21 cellular contexts compared by ENCODE assay signal in genomic region chr5:90899014-90899604, GRCh38.
"Had no signal": no experiment of that assay in that cellular context is flagged by ENCODE, and none has a peak within 500 bp of the region (broad histone marks: within the 10 kb centered on the region; RNA-seq: fewer than 3 reads in every experiment).

No MANE protein-coding gene starts in this region.

- H3K27ac Mint-ChIP-seq: activated CD4-positive, alpha-beta memory T cell treated with anti-CD3 and anti-CD28 coated beads, Interleukin-2, amount 10 ng/mL, durations not matched to agents 7 days and 5 days; activated CD4-positive, alpha-beta T cell treated with anti-CD3 and anti-CD28 coated beads for 36 hours; activated naive CD8-positive, alpha-beta T cell treated with anti-CD3 and anti-CD28 coated beads, Interleukin-2, amount 10 ng/mL, durations not matched to agents 7 days and 5 days; activated T-cell treated with anti-CD3 and anti-CD28 coated beads, Interleukin-2, amount 50 U/mL, for 72 hours; mesothelial cell of epicardium; stimulated activated naive B cell treated with anti-CD40 and anti-IgM and Interleukin-4, amounts not matched to agents 10 μg/mL and 1 μg/mL and 100 μg/mL, for 72 hours; T-cell; type B pancreatic cell had no signal

- H3K4me3 Mint-ChIP-seq: activated CD4-positive, alpha-beta memory T cell treated with anti-CD3 and anti-CD28 coated beads, Interleukin-2, amount 10 ng/mL, durations not matched to agents 7 days and 5 days; activated CD4-positive, alpha-beta T cell treated with anti-CD3 and anti-CD28 coated beads for 36 hours; activated naive CD8-positive, alpha-beta T cell treated with anti-CD3 and anti-CD28 coated beads, Interleukin-2, amount 10 ng/mL, durations not matched to agents 7 days and 5 days; activated T-cell treated with anti-CD3 and anti-CD28 coated beads, Interleukin-2, amount 50 U/mL, for 72 hours; mesothelial cell of epicardium; naive B cell; stimulated activated naive B cell treated with anti-CD40 and anti-IgM and Interleukin-4, amounts not matched to agents 10 μg/mL and 1 μg/mL and 100 μg/mL, for 72 hours; T-cell; type B pancreatic cell had no signal

- ATAC-seq: left ventricle myocardium superior; right cardiac atrium; stimulated activated naive B cell treated with anti-CD40 and anti-IgM and Interleukin-4, amounts not matched to agents 10 μg/mL and 1 μg/mL and 100 μg/mL, for 72 hours; T-cell had no signal

- H3K27ac ChIP-seq: neutrophil had no signal

- H3K36me3 Mint-ChIP-seq: activated naive CD8-positive, alpha-beta T cell treated with anti-CD3 and anti-CD28 coated beads, Interleukin-2, amount 10 ng/mL, durations not matched to agents 7 days and 5 days; mesothelial cell of epicardium; naive B cell; stimulated activated naive B cell treated with anti-CD40 and anti-IgM and Interleukin-4, amounts not matched to agents 10 μg/mL and 1 μg/mL and 100 μg/mL, for 72 hours; T-cell; type B pancreatic cell had no signal

- H3K36me3 ChIP-seq: neutrophil had no signal

- DNase-seq: activated CD4-positive, alpha-beta memory T cell treated with anti-CD3 and anti-CD28 coated beads, Interleukin-2, amount 10 ng/mL, durations not matched to agents 7 days and 5 days; activated CD4-positive, alpha-beta T cell treated with anti-CD3 and anti-CD28 coated beads for 36 hours; activated naive CD8-positive, alpha-beta T cell treated with anti-CD3 and anti-CD28 coated beads, Interleukin-2, amount 10 ng/mL, durations not matched to agents 7 days and 5 days; activated T-cell treated with anti-CD3 and anti-CD28 coated beads, Interleukin-2, amount 50 U/mL, for 72 hours; aorta; foreskin melanocyte; head of caudate nucleus; left ventricle myocardium superior; naive B cell; posterior cingulate gyrus; right cardiac atrium; stimulated activated naive B cell treated with anti-CD40 and anti-IgM and Interleukin-4, amounts not matched to agents 10 μg/mL and 1 μg/mL and 100 μg/mL, for 72 hours; substantia nigra; T-cell; T1000 had no signal

- H3K4me1 Mint-ChIP-seq: activated CD4-positive, alpha-beta memory T cell treated with anti-CD3 and anti-CD28 coated beads, Interleukin-2, amount 10 ng/mL, durations not matched to agents 7 days and 5 days; activated naive CD8-positive, alpha-beta T cell treated with anti-CD3 and anti-CD28 coated beads, Interleukin-2, amount 10 ng/mL, durations not matched to agents 7 days and 5 days; mesothelial cell of epicardium; naive B cell; stimulated activated naive B cell treated with anti-CD40 and anti-IgM and Interleukin-4, amounts not matched to agents 10 μg/mL and 1 μg/mL and 100 μg/mL, for 72 hours; T-cell had no signal

- FAIRE-seq: bronchial epithelial cell, colon, endothelial cell of umbilical vein had no signal

- H3K9me3 ChIP-seq: neutrophil had no signal

- H3K27me3 ChIP-seq: neutrophil had no signal

- H3K9me3 Mint-ChIP-seq: activated CD4-positive, alpha-beta memory T cell treated with anti-CD3 and anti-CD28 coated beads, Interleukin-2, amount 10 ng/mL, durations not matched to agents 7 days and 5 days; activated naive CD8-positive, alpha-beta T cell treated with anti-CD3 and anti-CD28 coated beads, Interleukin-2, amount 10 ng/mL, durations not matched to agents 7 days and 5 days; activated T-cell treated with anti-CD3 and anti-CD28 coated beads, Interleukin-2, amount 50 U/mL, for 72 hours; stimulated activated naive B cell treated with anti-CD40 and anti-IgM and Interleukin-4, amounts not matched to agents 10 μg/mL and 1 μg/mL and 100 μg/mL, for 72 hours; T-cell; type B pancreatic cell had no signal

- H3K27me3 Mint-ChIP-seq: activated naive CD8-positive, alpha-beta T cell treated with anti-CD3 and anti-CD28 coated beads, Interleukin-2, amount 10 ng/mL, durations not matched to agents 7 days and 5 days; naive B cell; T-cell; type B pancreatic cell had no signal
